ENCODE assay signal across 8 cellular contexts in the genomic region with DNA sequence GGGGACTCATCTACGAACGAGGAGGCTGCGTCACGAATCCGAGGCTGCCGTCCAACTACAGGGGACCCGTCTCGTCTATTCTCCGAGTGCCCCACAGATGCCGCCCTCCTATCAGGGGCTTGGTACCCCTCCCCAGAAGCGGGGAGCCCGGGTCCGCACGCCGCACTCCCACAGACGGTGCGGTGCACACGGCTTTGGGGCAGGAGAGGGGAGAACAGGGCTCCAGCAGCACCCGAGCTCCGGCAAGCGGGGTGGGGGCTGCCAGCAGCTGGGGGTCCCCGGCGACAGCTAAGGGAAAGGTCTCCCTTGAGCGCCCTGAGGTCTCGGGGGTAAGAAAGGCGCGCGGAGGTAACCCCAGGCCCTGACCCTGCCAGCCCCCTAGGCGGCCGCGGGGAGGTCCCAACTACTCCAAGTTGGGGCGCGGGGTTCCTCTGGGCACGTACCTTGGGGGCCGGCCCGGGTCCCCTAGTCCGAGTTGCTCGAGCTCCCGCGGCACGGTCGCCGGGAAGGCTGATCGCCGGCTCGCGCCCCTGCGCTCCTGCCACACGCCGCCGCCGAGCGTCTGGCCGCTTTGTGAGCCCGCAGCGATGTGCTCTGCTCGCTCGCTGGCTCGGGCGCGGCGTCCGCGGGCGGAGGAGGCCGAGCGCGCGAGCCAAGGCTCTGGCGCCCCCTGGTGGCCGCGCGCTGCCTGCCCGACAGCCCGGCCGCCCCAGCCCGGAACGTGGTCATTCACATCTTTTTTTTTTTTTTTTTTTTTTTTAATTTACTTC. TPM values are rescaled to one million over a fixed set of nuclear protein-coding genes. Genes with fewer than 3 reads are reported as not detected.
A peak's percentile ranks its signal among the peaks of the same experiment; 100 is the strongest.
DNase-seq lines count a peak whose midpoint lies in the region; ATAC-seq and TF ChIP-seq lines count a peak whose summit lies in the region.

TSS of gene SPOCK1 (minus strand) at position 591 of the 770 bp plus-strand sequence.

- no peak within 1 kb of the TSS for H3K4me3 ChIP-seq in Karpas-422 (ENCODE audit: low read length)
- peak within 1 kb of the TSS; percentile 51 to 73 for H3K4me3 ChIP-seq in right atrium auricular region
- H3K4me3 ChIP-seq in aorta (ENCODE audit: low read length in 2 of 2): peak within 1 kb of the TSS; percentile 45 to 73

- 1% methylated on average over 68 to 78 of the region's 78 CpGs for WGBS in aorta, 2 donors

- H3K36me3 ChIP-seq in Karpas-422 (ENCODE audit: insufficient read depth, low read length) (no peaks in the 10 kb centered on the region), right atrium auricular region (no peaks in the 10 kb centered on the region), aorta (ENCODE audit: control insufficient read depth in 1 of 2, insufficient read depth in 2 of 2, low read length in 1 of 2) (no peaks in the 10 kb centered on the region)

- no peak within 1 kb of the TSS for H3K9ac ChIP-seq in Karpas-422 (ENCODE audit: low read length)

- no peaks in the 10 kb centered on the region for H3K9me2 ChIP-seq in Karpas-422 (replicated peaks; ENCODE audit: insufficient read depth, low read length)

- no peaks in the 10 kb centered on the region for H3K4me1 ChIP-seq in Karpas-422 (ENCODE audit: low read length)
- H3K4me1 ChIP-seq in right atrium auricular region: peaks cover 0 to 5% of the 10 kb centered on the region in 2 donors
- no peaks in the 10 kb centered on the region for H3K4me1 ChIP-seq in aorta (ENCODE audit: control insufficient read depth in 1 of 2, insufficient read depth in 2 of 2, low read length in 2 of 2)

- H3K27me3 ChIP-seq in Karpas-422 (ENCODE audit: low read length) (no peaks in the 10 kb centered on the region), right atrium auricular region (no peaks in the 10 kb centered on the region), aorta (ENCODE audit: control insufficient read depth in 1 of 2, insufficient read depth in 2 of 2, low read length in 1 of 2) (no peaks in the 10 kb centered on the region)

- H2AFZ ChIP-seq in Karpas-422 (ENCODE audit: low read length): no peak within 1 kb of the TSS

- no peak within 1 kb of the TSS for H3K4me2 ChIP-seq in Karpas-422 (ENCODE audit: low read depth, low read length, poor library complexity, severe bottlenecking)

- ATAC-seq in GM21737 (IDR thresholded peaks at IDR 0.05; ENCODE audit: unreplicated experiment): peak; percentile 85
- peak; percentile 95 for ATAC-seq in aorta (ENCODE audit: low FRiP score)

- intact Hi-C loops in aorta (cut with DNase I): loop anchor here in 1 of 2 donors (1.0 to 5.0 kb wide), 3 partner anchors 152 to 697 kb away; no protein-coding TSS in a partner anchor

- TF ChIP-seq CTCF in right atrium auricular region (IDR thresholded peaks at IDR 0.05): peak; percentile 77 to 82

- no peaks in the 10 kb centered on the region for H3K79me2 ChIP-seq in Karpas-422 (ENCODE audit: low read length)

- no peaks in the 10 kb centered on the region for H3K9me3 ChIP-seq in Karpas-422 (ENCODE audit: low read length)
- H3K9me3 ChIP-seq in right atrium auricular region: no peaks in the 10 kb centered on the region
- no peaks in the 10 kb centered on the region for H3K9me3 ChIP-seq in aorta (ENCODE audit: control insufficient read depth, low read length)

- no peaks in the 10 kb centered on the region for H4K20me1 ChIP-seq in Karpas-422 (ENCODE audit: insufficient read depth, low read depth, low read length)

- peak; percentile 83 for DNase-seq in ELR (ENCODE audit: low read depth)
- peak; percentile 65 for DNase-seq in Karpas-422
- DNase-seq in SKM-1 treated with dmso at 0.1 percent for 144 hours (lab: John Stamatoyannopoulos, UW; ENCODE audit: unreplicated experiment): peak; percentile 69
- DNase-seq in right atrium auricular region (ENCODE audit: low spot score): peak; percentile 65
- DNase-seq in pulmonary artery endothelial cell (ENCODE audit: low read depth, low spot score): peak; percentile 45
- DNase-seq in aorta: peak; percentile 72 to 92

- H3K27ac ChIP-seq in Karpas-422 (ENCODE audit: low read length): no peak within 1 kb of the TSS
- H3K27ac ChIP-seq in angular gyrus (ENCODE audit: low read depth, low read length): peak within 1 kb of the TSS; percentile 76
- H3K27ac ChIP-seq in right atrium auricular region: peak within 1 kb of the TSS; percentile 49 to 75
- no peak within 1 kb of the TSS for H3K27ac ChIP-seq in aorta (ENCODE audit: low read depth in 1 of 2, low read length in 2 of 2)

RNA-seq across cellular contexts. Expression of gene SPOCK1, which starts in this region (rescaled TPM):
- total RNA-seq in Karpas-422 (2014; rRNA removed; shearing (Covaris generic); ENCODE audit: low replicate concordance): 0.54 and 1.0 TPM in 2 replicates
- 10 to 100 TPM; 59.8 to 84.5 TPM for total RNA-seq in right atrium auricular region
- total RNA-seq in pulmonary artery endothelial cell: 70.3 and 324 TPM in 2 replicates
- total RNA-seq in aorta: 10 to 100 TPM; 48.5 to 67.8 TPM
- polyA plus RNA-seq in aorta: 1 to 10 TPM; 4.5 to 5.4 TPM

Comparison
In these comparisons a context has a peak if more than half of its experiments do, and no peak if none do; other contexts are left out.
1. RNA of gene SPOCK1 (total RNA-seq): 70.3 to 324 TPM in pulmonary artery endothelial cell, 59.8 to 84.5 TPM in right atrium auricular region and 48.5 to 67.8 TPM in aorta; 0.54 to 1.0 TPM in Karpas-422; every median in the first group is over 10 times any median in the second.
2. H3K27ac ChIP-seq: peak in angular gyrus (single experiment) and right atrium auricular region (2 of 2); none in Karpas-422 (single experiment) and aorta (0 of 2).
3. Peak in every context shown above with its lines, with median percentiles within 50 percentile points of each other: DNase-seq.